ENCODE assay signal across 1 cellular context in genomic region chr12:53991077-53991460, GRCh38.
TF ChIP-seq lines count a peak whose summit lies in the region.

No MANE protein-coding gene starts in this region.

TF ChIP-seq in H1, 55 proteins besides CTCF, POLR2A, EP300 and RAD21:
- TF ChIP-seq EZH2 (IDR thresholded peaks at IDR 0.05; ENCODE audit: low read depth, low read length, severe bottlenecking) (peak; percentile 82), MAX (IDR thresholded peaks at IDR 0.05) (no peak), RNF2 (IDR thresholded peaks at IDR 0.05; ENCODE audit: borderline replicate concordance, low read depth, low read length, missing control alignments, poor library complexity, severe bottlenecking) (peak; percentile 97), CTBP2 (IDR thresholded peaks at IDR 0.05; ENCODE audit: borderline replicate concordance, insufficient read depth, insufficient read length, low read length) (peak; percentile 32), SUZ12 (IDR thresholded peaks at IDR 0.05; ENCODE audit: low read length) (peak; percentile 85), PHF8 (conservative IDR thresholded peaks at IDR 0.05; ENCODE audit: low read depth, low read length) (no peak), KDM1A (IDR thresholded peaks at IDR 0.05; ENCODE audit: borderline replicate concordance, low read length) (no peak)
